In genomic region chr3:172627057-172627809, GRCh38 we compare ENCODE assay signal across 10 cellular contexts.
DNase-seq lines count a peak whose midpoint lies in the region; TF ChIP-seq lines count a peak whose summit lies in the region.
"Had no signal": no experiment of that assay in that cellular context is flagged by ENCODE, and none has a peak within 500 bp of the region (broad histone marks: within the 10 kb centered on the region; RNA-seq: fewer than 3 reads in every experiment).

No MANE protein-coding gene starts in this region.

- TF ChIP-seq POLR2A in spleen (IDR thresholded peaks at IDR 0.05) (no peak), uterus (IDR thresholded peaks at IDR 0.05) (no peak)

- no peaks in the 10 kb centered on the region for H3K36me3 ChIP-seq in adipocyte (ENCODE audit: control insufficient read depth, insufficient read depth, low read length, severe bottlenecking)
- H3K36me3 ChIP-seq in spleen = peaks cover 0 to 7% (median 0%) of the 10 kb centered on the region in 6 donors
- no peaks in the 10 kb centered on the region for H3K36me3 ChIP-seq in uterus
- H3K36me3 ChIP-seq: cardiac muscle cell, ovary had no signal

- H3K27me3 ChIP-seq in adipocyte (replicated peaks; ENCODE audit: control insufficient read depth, insufficient read depth, low read length) (no peaks in the 10 kb centered on the region), spleen (replicated peaks in 1 of 7) (no peaks in the 10 kb centered on the region), uterus (no peaks in the 10 kb centered on the region)
- H3K27me3 ChIP-seq: cardiac muscle cell, ovary had no signal

- DNase-seq in M059J (ENCODE audit: low read depth) (peak; percentile 58), adipocyte (ENCODE audit: low read depth) (peak; percentile 73), fibroblast of villous mesenchyme (ENCODE audit: low read depth) (peak; percentile 75), spleen (no peak), occipital lobe (lab: John Stamatoyannopoulos, UW) (no peak), uterus (no peak)
- no peak for DNase-seq in effector CD4-positive, alpha-beta T cell
- DNase-seq: NCI-H2029 treated with DMSO at 0.1 percent for 48 hours had no signal

- TF ChIP-seq CTCF in fibroblast of villous mesenchyme (IDR thresholded peaks at IDR 0.05; ENCODE audit: insufficient read depth, low read depth, low read length) (no peak), spleen (IDR thresholded peaks at IDR 0.05 in 8 of 11, conservative IDR thresholded peaks at IDR 0.05 in 3 of 11) (no peak), uterus (IDR thresholded peaks at IDR 0.05) (no peak)

- no peaks in the 10 kb centered on the region for H3K9me3 ChIP-seq in adipocyte (ENCODE audit: control insufficient read depth, low read length)
- no peaks in the 10 kb centered on the region for H3K9me3 ChIP-seq in spleen
- no peaks in the 10 kb centered on the region for H3K9me3 ChIP-seq in uterus
- H3K9me3 ChIP-seq: ovary had no signal

- intact Hi-C loops in spleen (cut with DNase I; ENCODE audit: low total_unique reads) = no loop called here
- intact Hi-C loops in uterus (cut with DNase I; ENCODE audit: low total_unique reads) = no loop called here

- H3K4me1 ChIP-seq in adipocyte (ENCODE audit: control insufficient read depth, insufficient read depth, low read length) = peaks cover 44% of the 10 kb centered on the region
- peaks cover 0 to 18% (median 2%) of the 10 kb centered on the region in 6 donors for H3K4me1 ChIP-seq in spleen
- no peaks in the 10 kb centered on the region for H3K4me1 ChIP-seq in uterus

- H3K9ac ChIP-seq in adipocyte (ENCODE audit: low read length) = no peak overlapping the region

- H3K27ac ChIP-seq in spleen (peak overlapping the region in 7 of 8 donors; percentile 3 to 60 (median 29)), uterus (no peak overlapping the region)
- H3K27ac ChIP-seq: cardiac muscle cell, ovary had no signal

- WGBS in spleen, 5 donors = 51 to 73% (median 58%) methylated on average over 5 of the region's 5 CpGs

- H3K4me3 ChIP-seq in adipocyte (ENCODE audit: low read length) = peak overlapping the region; percentile 25
- H3K4me3 ChIP-seq in fibroblast of villous mesenchyme (ENCODE audit: low read depth, low read length) = no peak overlapping the region
- H3K4me3 ChIP-seq in spleen = no peak overlapping the region
- no peak overlapping the region for H3K4me3 ChIP-seq in uterus
- H3K4me3 ChIP-seq: cardiac muscle cell, ovary had no signal

Comparison
In these comparisons a context has a peak if more than half of its experiments do, and no peak if none do; other contexts are left out.
1. DNase-seq: peak in M059J (single experiment), adipocyte (single experiment) and fibroblast of villous mesenchyme (single experiment); none in spleen (single experiment), occipital lobe (single experiment), effector CD4-positive, alpha-beta T cell (single experiment) and uterus (0 of 2).
2. H3K27ac ChIP-seq: peak in spleen (7 of 8); none in uterus (0 of 2).